In the genomic region with DNA sequence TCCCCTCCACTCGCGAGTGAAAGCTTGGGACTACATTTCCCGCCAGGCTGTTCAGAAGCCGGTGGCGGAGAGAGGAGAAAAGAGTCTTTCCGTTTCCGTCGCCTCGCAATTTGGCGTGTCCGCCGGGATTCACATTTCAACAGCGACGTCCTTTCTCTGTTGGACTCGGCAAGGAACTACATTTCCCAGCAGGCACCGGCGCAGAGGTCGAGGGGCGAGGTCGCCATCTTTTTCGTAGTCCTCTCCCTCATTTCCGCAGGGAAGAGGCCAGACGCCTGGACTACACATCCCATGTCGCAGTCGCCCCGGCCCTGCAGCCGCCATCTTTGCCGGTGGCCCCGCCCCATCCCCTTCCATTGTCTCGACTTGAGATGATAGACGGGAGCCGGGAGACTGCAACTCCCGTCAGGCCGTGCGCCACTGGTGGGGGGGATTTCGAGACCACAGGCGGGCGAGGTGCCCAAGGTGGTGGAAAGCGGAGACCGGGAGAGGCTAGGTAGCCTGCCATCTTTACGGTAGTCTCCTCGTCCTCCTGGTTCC, we compare ENCODE assay signal across 8 cellular contexts. TPM values are rescaled to one million over a fixed set of nuclear protein-coding genes. Genes with fewer than 3 reads are reported as not detected.
A peak's percentile ranks its signal among the peaks of the same experiment; 100 is the strongest.
DNase-seq lines count a peak whose midpoint lies in the region; ATAC-seq and TF ChIP-seq lines count a peak whose summit lies in the region.

No MANE protein-coding gene starts in this region.

- H3K4me3 ChIP-seq in AG04449 (ENCODE audit: low read depth, low read length) (peak overlapping the region; percentile 93), spleen (peak overlapping the region; percentile 47 to 95 (median 78))

- peaks cover 7 to 45% (median 22%) of the 10 kb centered on the region in 6 donors for H3K4me1 ChIP-seq in spleen

- H3K9me3 ChIP-seq in spleen = no peaks in the 10 kb centered on the region

- peak; percentile 68 for ATAC-seq in HG03280 (IDR thresholded peaks at IDR 0.05; ENCODE audit: unreplicated experiment)
- peak; percentile 79 for ATAC-seq in central memory CD8-positive, alpha-beta T cell (replicated peaks; ENCODE audit: extremely low read depth, poor library complexity, severe bottlenecking)

- H3K27me3 Mint-ChIP-seq in central memory CD8-positive, alpha-beta T cell = no peaks in the 10 kb centered on the region

- CTCF ChIA-PET in AG04449 (lab: Yijun Ruan, JAX) = interaction anchor here (0.6 to 1.0 kb wide), 6 partner anchors 15 to 117 kb away, joined by 3 to 22 read pairs (median 3); no protein-coding TSS in a partner anchor

- intact Hi-C loops in spleen (cut with DNase I; ENCODE audit: low total_unique reads) = no loop called here

- H3K27me3 ChIP-seq in spleen (replicated peaks in 1 of 7) = no peaks in the 10 kb centered on the region

- peak overlapping the region; percentile 91 for H3K27ac Mint-ChIP-seq in central memory CD8-positive, alpha-beta T cell (ENCODE audit: low read depth)

- H3K4me1 Mint-ChIP-seq in central memory CD8-positive, alpha-beta T cell = peaks cover 21% of the 10 kb centered on the region

- TF ChIP-seq CTCF in AG04449 (IDR thresholded peaks at IDR 0.05; ENCODE audit: insufficient read depth, low read length, missing control alignments) (no peak), spleen (IDR thresholded peaks at IDR 0.05 in 8 of 11, conservative IDR thresholded peaks at IDR 0.05 in 3 of 11) (peak in 1 of 11 experiments; percentile 5)

- peak overlapping the region; percentile 89 for H3K4me3 Mint-ChIP-seq in central memory CD8-positive, alpha-beta T cell

- H3K27ac ChIP-seq in spleen = peak overlapping the region; percentile 89 to 99 (median 96)

- TF ChIP-seq POLR2A in GM18951 (IDR thresholded peaks at IDR 0.05; ENCODE audit: extremely low read depth, insufficient read depth, insufficient read length) (peak; percentile 40), spleen (IDR thresholded peaks at IDR 0.05) (peak in 1 of 3 donors; percentile 88)

- POLR2A ChIA-PET in AG04449 (lab: Yijun Ruan, JAX) = interaction anchor here (0.5 kb wide), 1 partner anchor 27 kb away, joined by 3 read pairs; no protein-coding TSS in a partner anchor

- peaks cover 1% of the 10 kb centered on the region for H3K36me3 Mint-ChIP-seq in central memory CD8-positive, alpha-beta T cell (ENCODE audit: insufficient read depth)

- H3K9me3 Mint-ChIP-seq in central memory CD8-positive, alpha-beta T cell = no peaks in the 10 kb centered on the region

- DNase-seq in AG04449 (ENCODE audit: low read depth, low spot score) = peak; percentile 97
- peak; percentile 100 for DNase-seq in NCI-H345 (lab: John Stamatoyannopoulos, UW)
- peak; percentile 100 for DNase-seq in activated CD4-positive, CD25-positive, alpha-beta regulatory T cell treated with anti-CD3 and anti-CD28 coated beads, Interleukin-2, amount 50 U/mL, for 16 hours (ENCODE audit: low read depth, low spot score)
- DNase-seq in central memory CD8-positive, alpha-beta T cell (ENCODE audit: low spot score in 2 of 2) = peak; percentile 95 to 100
- DNase-seq in inferior parietal cortex (ENCODE audit: extremely low spot score) = peak; percentile 100
- peak; percentile 100 for DNase-seq in spleen

- peaks cover 0 to 21% (median 4%) of the 10 kb centered on the region in 6 donors for H3K36me3 ChIP-seq in spleen

- in situ Hi-C loops in GM18951 (cut with MboI; ENCODE audit: low sequenced_read_pairs, unreplicated experiment) = loop anchor here (5.0 to 10.0 kb wide), 2 partner anchors 70 to 158 kb away; a partner anchor contains a TSS

- 0 to 1% (median 0%) methylated on average over 30 to 42 of the region's 42 CpGs for WGBS in spleen, 5 donors

RNA-seq across cellular contexts. Expression of a gene that starts 0.9 kb away (rescaled TPM):
- 10 to 100 TPM; 12.4 to 21.0 (median 17.8) TPM for total RNA-seq in spleen
- polyA plus RNA-seq in spleen = 10 to 100 TPM in 1 of 3 donors, 1 to 10 TPM in 2; 4.3 to 24.7 (median 5.5) TPM

RNA-seq across cellular contexts. Expression of a gene that starts 26.1 kb away (rescaled TPM):
- total RNA-seq in spleen = 1 to 10 TPM in 5 of 7 donors, under 1 TPM in 1, not detected in 1; 0.68 to 3.3 (median 1.4) TPM
- 1 to 10 TPM in 2 of 3 donors, under 1 TPM in 1; 0.61 to 1.3 (median 1.1) TPM for polyA plus RNA-seq in spleen

RNA-seq across cellular contexts. Expression of a gene that starts 26.4 kb away (rescaled TPM):
- total RNA-seq in spleen = 10 to 100 TPM; 20.7 to 44.8 (median 29.8) TPM
- 10 to 100 TPM; 22.2 to 26.2 (median 22.5) TPM for polyA plus RNA-seq in spleen

RNA-seq across cellular contexts. Expression of a gene that starts 28.6 kb away (rescaled TPM):
- total RNA-seq in spleen = 10 to 100 TPM; 15.5 to 24.3 (median 21.6) TPM
- 10 to 100 TPM; 35.6 to 38.7 (median 37.8) TPM for polyA plus RNA-seq in spleen

RNA-seq across cellular contexts. Expression of a gene that starts 35.1 kb away (rescaled TPM):
- 10 to 100 TPM; 10.1 to 24.9 (median 19.8) TPM for total RNA-seq in spleen
- 10 to 100 TPM in 1 of 3 donors, 1 to 10 TPM in 2; 4.8 to 15.0 (median 8.8) TPM for polyA plus RNA-seq in spleen

Comparison
In these comparisons a context has a peak if more than half of its experiments do, and no peak if none do; other contexts are left out.
1. Peak in every context shown above with its lines: DNase-seq, ATAC-seq, H3K4me3 ChIP-seq and H3K27ac ChIP-seq.